8 cellular contexts compared by ENCODE assay signal in genomic region chr13:98445340-98446233, GRCh38.
DNase-seq lines count a peak whose midpoint lies in the region; ATAC-seq, FAIRE-seq and TF ChIP-seq lines count a peak whose summit lies in the region.

No MANE protein-coding gene starts in this region.

- H3K4me1 ChIP-seq in CD4-positive, alpha-beta memory T cell (ENCODE audit: insufficient read depth, low read length), result peaks cover 18% of the 10 kb centered on the region
- H3K4me1 ChIP-seq in Peyer's patch (peaks cover 0 to 16% (median 5%) of the 10 kb centered on the region in 4 donors), pancreas (no peaks in the 10 kb centered on the region)

- intact Hi-C loops in CD4-positive, alpha-beta memory T cell (cut with micrococcal nuclease), result loop anchor here (1.0 to 2.0 kb wide), 4 partner anchors 31 to 398 kb away; no protein-coding TSS in a partner anchor
- intact Hi-C loops in pancreas (cut with DNase I), result loop anchor here in 2 of 3 donors (10.0 kb wide), 2 partner anchors 209 to 399 kb away; no protein-coding TSS in a partner anchor

- H3K4me3 ChIP-seq in CD4-positive, alpha-beta memory T cell (ENCODE audit: low read length in 2 of 2), result no peak overlapping the region
- peak overlapping the region in 1 of 4 donors; percentile 9 for H3K4me3 ChIP-seq in Peyer's patch
- no peak overlapping the region for H3K4me3 ChIP-seq in pancreas

- ATAC-seq in GM19324 (IDR thresholded peaks at IDR 0.05; ENCODE audit: low FRiP score, unreplicated experiment) (peak; percentile 80), HG03432 (IDR thresholded peaks at IDR 0.05; ENCODE audit: unreplicated experiment) (peak; percentile 92), pancreas (peak; percentile 82 to 93 (median 88))

- no peak for FAIRE-seq in pancreas (lab: Jason Lieb, UNC)

- peaks cover 16 to 23% of the 10 kb centered on the region in 2 donors for H3K36me3 Mint-ChIP-seq in CD4-positive, alpha-beta memory T cell
- peaks cover 27% of the 10 kb centered on the region for H3K36me3 Mint-ChIP-seq in type B pancreatic cell

- POLR2A ChIA-PET in CD4-positive, alpha-beta memory T cell (lab: Charles Lee; ENCODE audit: partially characterized antibody), result interaction anchor here (0.9 to 2.9 kb wide), 9 partner anchors 31 to 228 kb away, joined by 3 to 38 read pairs (median 5); partner anchors contain the start of gene STK24

- no peaks in the 10 kb centered on the region for H3K9me3 ChIP-seq in CD4-positive, alpha-beta memory T cell (ENCODE audit: control insufficient read depth in 1 of 2, low read length in 2 of 2)
- H3K9me3 ChIP-seq in Peyer's patch (no peaks in the 10 kb centered on the region), pancreas (no peaks in the 10 kb centered on the region)

- no peaks in the 10 kb centered on the region for H3K27me3 ChIP-seq in CD4-positive, alpha-beta memory T cell (ENCODE audit: insufficient read depth, low read length)
- H3K27me3 ChIP-seq in Peyer's patch (no peaks in the 10 kb centered on the region), pancreas (no peaks in the 10 kb centered on the region)

- peaks cover 7 to 37% (median 23%) of the 10 kb centered on the region in 4 donors for H3K4me1 Mint-ChIP-seq in CD4-positive, alpha-beta memory T cell
- peaks cover 25% of the 10 kb centered on the region for H3K4me1 Mint-ChIP-seq in type B pancreatic cell (ENCODE audit: unreplicated experiment)

- DNase-seq in CD4-positive, alpha-beta memory T cell, result peak; percentile 73 to 79 (median 74)
- DNase-seq in Peyer's patch (peak; percentile 79 to 91 (median 85)), activated T-helper 1 cell treated with Interleukin-2 at 50 U/mL for 16 hours (ENCODE audit: low read depth) (peak; percentile 66), fibroblast of peridontal ligament (ENCODE audit: extremely low read depth) (peak; percentile 52), pancreas (peak; percentile 47 to 87 (median 75)), type B pancreatic cell (ENCODE audit: extremely low spot score, unreplicated experiment) (no peak)

- peak; percentile 93 to 98 (median 96) for TF ChIP-seq CTCF in Peyer's patch (IDR thresholded peaks at IDR 0.05)
- TF ChIP-seq CTCF in pancreas (IDR thresholded peaks at IDR 0.05), result peak; percentile 93 to 97 (median 96)
- TF ChIP-seq CTCF in type B pancreatic cell (conservative IDR thresholded peaks at IDR 0.05), result peak; percentile 96

- TF ChIP-seq POLR2A in Peyer's patch (IDR thresholded peaks at IDR 0.05), result peak in 1 of 2 donors; percentile 14

- CTCF ChIA-PET in CD4-positive, alpha-beta memory T cell (lab: Charles Lee; ENCODE audit: partially characterized antibody), result interaction anchor here (0.6 to 9.5 kb wide), 61 partner anchors 8 to 589 kb away, joined by 3 to 345 read pairs (median 4); no protein-coding TSS in a partner anchor

- H3K27ac Mint-ChIP-seq in CD4-positive, alpha-beta memory T cell, result peak overlapping the region; percentile 88 to 93 (median 90)
- H3K27ac Mint-ChIP-seq in type B pancreatic cell, result peak overlapping the region; percentile 78

- H3K9me3 Mint-ChIP-seq in CD4-positive, alpha-beta memory T cell, result no peaks in the 10 kb centered on the region
- no peaks in the 10 kb centered on the region for H3K9me3 Mint-ChIP-seq in type B pancreatic cell

- peak overlapping the region; percentile 33 for H3K27ac ChIP-seq in CD4-positive, alpha-beta memory T cell (ENCODE audit: low read depth, low read length)
- peak overlapping the region; percentile 13 to 67 (median 39) for H3K27ac ChIP-seq in Peyer's patch
- H3K27ac ChIP-seq in pancreas, result peak overlapping the region in 1 of 4 donors; percentile 30

- 25 to 26% methylated on average over 18 of the region's 18 CpGs for WGBS in pancreas, 2 donors

- peak overlapping the region in 7 of 8 donors; percentile 27 to 82 (median 57) for H3K4me3 Mint-ChIP-seq in CD4-positive, alpha-beta memory T cell
- H3K4me3 Mint-ChIP-seq in type B pancreatic cell, result no peak overlapping the region

- H3K36me3 ChIP-seq in CD4-positive, alpha-beta memory T cell (ENCODE audit: insufficient read depth, low read length), result peaks cover 5% of the 10 kb centered on the region
- H3K36me3 ChIP-seq in Peyer's patch (peaks cover 0 to 43% (median 4%) of the 10 kb centered on the region in 3 donors), pancreas (peaks cover 3 to 52% (median 8%) of the 10 kb centered on the region in 3 donors)

- H3K27me3 Mint-ChIP-seq in CD4-positive, alpha-beta memory T cell, result no peaks in the 10 kb centered on the region
- no peaks in the 10 kb centered on the region for H3K27me3 Mint-ChIP-seq in type B pancreatic cell
